ENCODE assay signal across 18 cellular contexts in genomic region chr14:78829274-78829673, GRCh38.
DNase-seq lines count a peak whose midpoint lies in the region; ATAC-seq and TF ChIP-seq lines count a peak whose summit lies in the region.
"Had no signal": no experiment of that assay in that cellular context is flagged by ENCODE, and none has a peak within 500 bp of the region (broad histone marks: within the 10 kb centered on the region; RNA-seq: fewer than 3 reads in every experiment).

No MANE protein-coding gene starts in this region.

- DNase-seq in esophagus squamous epithelium (lab: John Stamatoyannopoulos, UW) (no peak), neural progenitor cell (ENCODE audit: low spot score) (no peak)
- DNase-seq: C1 segment of cervical spinal cord, HCEC 1CT, IMR-90, Kasumi-1, NCI-H1930, NCI-H2171, NCI-H774, Peyer's patch, SHP77, T-helper 2 cell had no signal

- peaks cover 22% of the 10 kb centered on the region for H3K27me3 ChIP-seq in gastroesophageal sphincter
- H3K27me3 ChIP-seq in esophagus squamous epithelium, result no peaks in the 10 kb centered on the region
- no peaks in the 10 kb centered on the region for H3K27me3 ChIP-seq in neural progenitor cell
- H3K27me3 ChIP-seq: Peyer's patch had no signal

- WGBS in gastroesophageal sphincter (ENCODE audit: low coverage in 1 of 2), 2 donors, result 89 to 92% methylated on average over 1 of the region's 1 CpG
- WGBS in esophagus squamous epithelium, 2 donors, result 81 to 88% methylated on average over 1 of the region's 1 CpG

- H3K9me3 Mint-ChIP-seq in neural progenitor cell, result no peaks in the 10 kb centered on the region

- H3K27ac ChIP-seq in gastroesophageal sphincter (no peak overlapping the region), esophagus squamous epithelium (no peak overlapping the region), neural progenitor cell (no peak overlapping the region)
- H3K27ac ChIP-seq: Peyer's patch had no signal

- no peaks in the 10 kb centered on the region for H3K79me2 ChIP-seq in neural progenitor cell (ENCODE audit: low read depth)

- H3F3A ChIP-seq in neural progenitor cell (ENCODE audit: low read depth), result no peaks in the 10 kb centered on the region

- H2AFZ ChIP-seq in neural progenitor cell (replicated peaks), result no peak overlapping the region

- H3K36me3 ChIP-seq in gastroesophageal sphincter (no peaks in the 10 kb centered on the region), esophagus squamous epithelium (no peaks in the 10 kb centered on the region), neural progenitor cell (no peaks in the 10 kb centered on the region)
- H3K36me3 ChIP-seq: Peyer's patch had no signal

- H3K4me3 ChIP-seq in gastroesophageal sphincter, result no peak overlapping the region
- H3K4me3 ChIP-seq in esophagus squamous epithelium, result no peak overlapping the region
- no peak overlapping the region for H3K4me3 ChIP-seq in neural progenitor cell
- H3K4me3 ChIP-seq: Peyer's patch had no signal

- no peak overlapping the region for H3K4me3 Mint-ChIP-seq in neural progenitor cell

- peaks cover 9% of the 10 kb centered on the region for H3K4me1 Mint-ChIP-seq in neural progenitor cell

- TF ChIP-seq EP300 in gastroesophageal sphincter (IDR thresholded peaks at IDR 0.05), result no peak

- intact Hi-C loops in esophagus squamous epithelium (cut with DNase I), result no loop called here

- no peak overlapping the region for H3K9ac ChIP-seq in neural progenitor cell

- no peaks in the 10 kb centered on the region for H3K9me3 ChIP-seq in gastroesophageal sphincter
- H3K9me3 ChIP-seq in esophagus squamous epithelium, result no peaks in the 10 kb centered on the region
- H3K9me3 ChIP-seq in neural progenitor cell (ENCODE audit: low read depth), result no peaks in the 10 kb centered on the region
- H3K9me3 ChIP-seq: Peyer's patch had no signal

- TF ChIP-seq POLR2A in gastroesophageal sphincter (IDR thresholded peaks at IDR 0.05) (no peak), esophagus squamous epithelium (IDR thresholded peaks at IDR 0.05) (no peak)

- no peak for TF ChIP-seq CTCF in gastroesophageal sphincter (IDR thresholded peaks at IDR 0.05)
- TF ChIP-seq CTCF in esophagus squamous epithelium (IDR thresholded peaks at IDR 0.05), result no peak
- TF ChIP-seq CTCF in neural progenitor cell (IDR thresholded peaks at IDR 0.05), result no peak

- no peaks in the 10 kb centered on the region for H3K36me3 Mint-ChIP-seq in neural progenitor cell

- H3K27ac Mint-ChIP-seq in neural progenitor cell, result no peak overlapping the region

- no peaks in the 10 kb centered on the region for H4K20me1 ChIP-seq in neural progenitor cell (ENCODE audit: low read depth)

- peak; percentile 81 for ATAC-seq in GM18511 (IDR thresholded peaks at IDR 0.05; ENCODE audit: unreplicated experiment)
- peak; percentile 69 for ATAC-seq in GM19468 (IDR thresholded peaks at IDR 0.05; ENCODE audit: extremely low read depth, unreplicated experiment)
- peak; percentile 78 for ATAC-seq in HG02973 (IDR thresholded peaks at IDR 0.05; ENCODE audit: unreplicated experiment)
- peak; percentile 60 for ATAC-seq in HG03432 (IDR thresholded peaks at IDR 0.05; ENCODE audit: unreplicated experiment)
- no peak for ATAC-seq in gastroesophageal sphincter
- ATAC-seq in GM21529 (IDR thresholded peaks at IDR 0.05; ENCODE audit: unreplicated experiment), result no peak

- no peaks in the 10 kb centered on the region for H3K27me3 Mint-ChIP-seq in neural progenitor cell (ENCODE audit: insufficient read depth, low read depth)

- no peaks in the 10 kb centered on the region for H3K4me1 ChIP-seq in gastroesophageal sphincter
- H3K4me1 ChIP-seq in esophagus squamous epithelium, result no peaks in the 10 kb centered on the region
- H3K4me1 ChIP-seq in neural progenitor cell, result no peaks in the 10 kb centered on the region
- H3K4me1 ChIP-seq: Peyer's patch had no signal

- H3K4me2 ChIP-seq in neural progenitor cell, result no peak overlapping the region

Comparison
In these comparisons a context has a peak if more than half of its experiments do, and no peak if none do; other contexts are left out.
1. ATAC-seq: peak in GM18511 (single experiment), GM19468 (single experiment), HG02973 (single experiment) and HG03432 (single experiment); none in gastroesophageal sphincter (single experiment) and GM21529 (single experiment).